31 cellular contexts compared by ENCODE assay signal in the genomic region with DNA sequence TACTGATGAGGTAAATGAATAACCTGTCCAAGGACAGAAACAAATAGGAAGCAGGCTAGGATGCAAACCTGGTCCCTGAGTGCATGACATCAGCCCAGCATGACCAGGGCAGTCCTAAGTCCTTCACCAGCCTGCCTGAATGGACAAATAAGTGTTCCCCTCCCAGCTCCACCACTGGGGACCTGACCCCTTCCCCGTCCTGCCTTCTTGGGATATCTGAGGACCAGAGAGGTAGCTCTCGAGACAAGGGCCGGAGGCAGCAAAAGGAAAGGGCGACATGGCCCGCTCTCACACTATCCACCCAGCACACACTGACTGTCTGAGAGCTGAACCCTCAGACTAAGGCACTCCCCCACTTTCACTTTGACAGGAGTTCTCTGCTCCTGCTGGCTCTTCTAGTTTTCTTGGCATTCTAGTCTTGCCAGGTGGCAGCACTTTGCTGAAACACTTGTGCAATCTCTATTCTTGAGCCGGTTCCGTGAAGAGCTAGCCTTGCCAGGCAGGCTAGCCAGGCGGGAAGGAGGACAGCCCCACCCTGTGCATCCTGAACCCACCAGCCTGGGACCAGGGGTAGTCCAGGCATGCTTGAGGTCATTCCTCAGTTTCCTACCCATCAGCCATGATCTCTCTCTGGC.
A peak's percentile ranks its signal among the peaks of the same experiment; 100 is the strongest.
DNase-seq lines count a peak whose midpoint lies in the region; ATAC-seq, FAIRE-seq and TF ChIP-seq lines count a peak whose summit lies in the region.
"Had no signal": no experiment of that assay in that cellular context is flagged by ENCODE, and none has a peak within 500 bp of the region (broad histone marks: within the 10 kb centered on the region; RNA-seq: fewer than 3 reads in every experiment).

No MANE protein-coding gene starts in this region.

- TF ChIP-seq RAD21 in HepG2 (CRISPR knock-in tag; IDR thresholded peaks at IDR 0.05) (no peak), H1 (IDR thresholded peaks at IDR 0.05 in 1 of 2, conservative IDR thresholded peaks at IDR 0.05 in 1 of 2; ENCODE audit: low read depth in 2 of 2, low read length in 2 of 2) (no peak)

- H4K5ac ChIP-seq in H1 (ENCODE audit: insufficient read length, low read depth, low read length): no peak overlapping the region

- H4K20me1 ChIP-seq in HepG2 (ENCODE audit: insufficient read depth, low read length) (no peaks in the 10 kb centered on the region), H1 (replicated peaks in 1 of 2; ENCODE audit: control insufficient read depth in 1 of 2, insufficient read depth in 2 of 2, low read length in 2 of 2) (no peaks in the 10 kb centered on the region)

- H2BK12ac ChIP-seq in H1 (ENCODE audit: low read depth, low read length): no peak overlapping the region

- H3K79me2 ChIP-seq in HepG2 (ENCODE audit: insufficient read depth, low read length) (no peaks in the 10 kb centered on the region), H1 (ENCODE audit: control insufficient read depth in 1 of 2, insufficient read depth in 2 of 2, low read length in 2 of 2) (no peaks in the 10 kb centered on the region)

- H3K14ac ChIP-seq in H1 (ENCODE audit: insufficient read length): no peak overlapping the region

- CTCF ChIA-PET in HepG2 (lab: Yijun Ruan, JAX; ENCODE audit: low intra/inter-chr PET ratio, low total read pairs) (no interaction called here), H1 (lab: Charles Lee; ENCODE audit: partially characterized antibody) (interaction anchor here (0.6 to 0.9 kb wide), 2 partner anchors 138 to 142 kb away, joined by 3 read pairs; no protein-coding TSS in a partner anchor)

- no peak overlapping the region for H4K8ac ChIP-seq in H1 (ENCODE audit: extremely low read depth, insufficient read depth, low read length)

- H3K4ac ChIP-seq in H1 (replicated peaks; ENCODE audit: insufficient read length, low read depth, low read length): no peak overlapping the region

- TF ChIP-seq CTCF in HepG2 (CRISPR knock-in tag; IDR thresholded peaks at IDR 0.05) (no peak), right lobe of liver (IDR thresholded peaks at IDR 0.05) (no peak), H1 (IDR thresholded peaks at IDR 0.05; ENCODE audit: control extremely low read depth in 1 of 3, insufficient read depth in 1 of 3, low read depth in 1 of 3, low read length in 3 of 3) (no peak), lung (IDR thresholded peaks at IDR 0.05; ENCODE audit: control extremely low read depth, extremely low read depth) (no peak)

- 0 out of 2 replicates have a peak overlapping the region, but pooled peaks have one; percentile 12 for H2BK15ac ChIP-seq in H1 (ENCODE audit: low read length)

- intact Hi-C loops in HepG2 (cut with micrococcal nuclease; ENCODE audit: unreplicated experiment) (loop anchor here (10.0 kb wide), 1 partner anchor 205 kb away; no protein-coding TSS in a partner anchor), right lobe of liver (cut with DNase I) (no loop called here)

- POLR2A ChIA-PET in HepG2 (lab: Yijun Ruan, JAX) (interaction anchor here (0.7 to 1.7 kb wide), 4 partner anchors 12 to 110 kb away, joined by 3 to 8 read pairs (median 6); no protein-coding TSS in a partner anchor), H1 (lab: Charles Lee; ENCODE audit: partially characterized antibody) (no interaction called here)

- no peak overlapping the region for H2BK20ac ChIP-seq in H1 (ENCODE audit: low read length)

- FAIRE-seq in HepG2 (lab: Jason Lieb, UNC) (peak; percentile 75), H1 (lab: Jason Lieb, UNC) (no peak)
- FAIRE-seq: K562 had no signal

- ATAC-seq in HepG2 (no peak), right lobe of liver (no peak), lung (ENCODE audit: insufficient read depth, low FRiP score) (no peak), GM19395 (IDR thresholded peaks at IDR 0.05; ENCODE audit: unreplicated experiment) (no peak)
- ATAC-seq: activated T-cell treated with anti-CD3 and anti-CD28 coated beads, Interleukin-2, amount 50 U/mL, for 72 hours; K562; left lobe of liver; stimulated activated naive CD8-positive, alpha-beta T cell treated with anti-CD3 and anti-CD28 coated beads, Interleukin-15, amount 100 ng/mL, for 72 hours had no signal

- no peak overlapping the region for H3K23ac ChIP-seq in H1 (ENCODE audit: insufficient read length)

- peaks cover 58% of the 10 kb centered on the region for H3K4me1 ChIP-seq in HepG2 (ENCODE audit: insufficient read depth, low read length)
- H3K4me1 ChIP-seq in right lobe of liver: no peaks in the 10 kb centered on the region
- peaks cover 0 to 2% (median 0%) of the 10 kb centered on the region in 4 experiments; a peak in 3 of 7 replicates for H3K4me1 ChIP-seq in H1 (replicated peaks in 1 of 4; ENCODE audit: control insufficient read depth in 3 of 4, insufficient read depth in 4 of 4, low read length in 3 of 4)
- H3K4me1 ChIP-seq in lung (ENCODE audit: control insufficient read depth in 2 of 2, insufficient read depth in 2 of 2, low read length in 2 of 2): peaks cover 0 to 5% of the 10 kb centered on the region in 2 donors

- in situ Hi-C loops in HepG2 (cut with HindIII; ENCODE audit: extremely low pct_ligation_motif_present, low pct_unique_long_range_greater_than_20kb): no loop called here

- H2AK5ac ChIP-seq in H1 (ENCODE audit: low read depth, low read length): peak overlapping the region; percentile 32; the same call in 1 of the 2 replicates

- H2BK5ac ChIP-seq in H1 (ENCODE audit: low read depth, low read length): no peak overlapping the region

- no peak overlapping the region for H3K56ac ChIP-seq in H1 (replicated peaks; ENCODE audit: insufficient read length, low read depth, low read length)

- TSS peak; percentile 97 for BruUV-seq in HepG2 (replicated peaks; lab: Mats Ljungman, UMichigan)

- H3K36me3 ChIP-seq in HepG2 (replicated peaks in 1 of 2; ENCODE audit: control insufficient read depth in 1 of 2, insufficient read depth in 2 of 2, low read length in 2 of 2) (no peaks in the 10 kb centered on the region), right lobe of liver (no peaks in the 10 kb centered on the region), H1 (ENCODE audit: control insufficient read depth in 2 of 4, insufficient read depth in 4 of 4, low read length in 3 of 4) (no peaks in the 10 kb centered on the region), lung (ENCODE audit: control insufficient read depth in 2 of 2, insufficient read depth in 2 of 2, low read length in 2 of 2) (no peaks in the 10 kb centered on the region)
- H3K36me3 ChIP-seq: BE2C, right atrium auricular region, tibial artery had no signal

- no peak overlapping the region for H2BK120ac ChIP-seq in H1 (replicated peaks; ENCODE audit: low read depth, low read length)

- H4K91ac ChIP-seq in H1 (replicated peaks; ENCODE audit: insufficient read length, low read length): no peak overlapping the region

- H3K4me3 ChIP-seq in HepG2 (replicated peaks in 1 of 3; ENCODE audit: insufficient read depth in 1 of 3, low read depth in 2 of 3, low read length in 3 of 3): no peak overlapping the region
- no peak overlapping the region for H3K4me3 ChIP-seq in right lobe of liver
- H3K4me3 ChIP-seq in H1 (ENCODE audit: extremely low read depth in 1 of 4, insufficient read depth in 2 of 4, low read depth in 3 of 4, low read length in 4 of 4): no peak overlapping the region
- no peak overlapping the region for H3K4me3 ChIP-seq in lung
- H3K4me3 ChIP-seq: dorsolateral prefrontal cortex, GM23248, K562, PC-9, right atrium auricular region, tibial artery had no signal

- H3K79me1 ChIP-seq in H1 (ENCODE audit: low read depth, low read length): no peaks in the 10 kb centered on the region

- H2AFZ ChIP-seq in HepG2 (ENCODE audit: low read length): peak overlapping the region; percentile 61
- H2AFZ ChIP-seq in H1 (ENCODE audit: low read length): no peak overlapping the region
- H2AFZ ChIP-seq: GM23248, PC-9 had no signal

- DNase-seq in HepG2 (ENCODE audit: low spot score) (peak; percentile 66), right lobe of liver (no peak), H1 (ENCODE audit: low read depth in 1 of 2, low spot score in 2 of 2) (no peak), lung (ENCODE audit: low spot score) (peak; percentile 70), NOMO-1 treated with DMSO at 0.1 percent for 48 hours (lab: John Stamatoyannopoulos, UW; ENCODE audit: unreplicated experiment) (no peak), NCI-H1694 (lab: John Stamatoyannopoulos, UW) (no peak), kidney tubule cell (ENCODE audit: low spot score) (no peak)
- DNase-seq: ACHN; activated CD4-positive, alpha-beta memory T cell treated with anti-CD3 and anti-CD28 coated beads for 36 hours; activated CD4-positive, alpha-beta T cell treated with anti-CD3 and anti-CD28 coated beads for 1 hour; activated naive CD4-positive, alpha-beta T cell treated with Interleukin-2 at 50 U/mL for 16 hours; activated T-cell treated with anti-CD3 and anti-CD28 coated beads, Interleukin-2, amount 50 U/mL, for 72 hours; BE2C; CD8-positive, alpha-beta memory T cell; cerebellar nuclear complex; DMS153; dorsolateral prefrontal cortex; GDM1; GM23248; hippocampal formation; NCI-H2029 treated with DMSO at 0.1 percent for 48 hours; NCI-H524 treated with DMSO at 0.1 percent for 48 hours; PC-9; SHP77; stimulated activated CD4-positive, alpha-beta T cell treated with anti-CD3 and anti-CD28 coated beads, Interleukin-2, amount 100 ng/mL, for 24 hours; stimulated activated naive CD8-positive, alpha-beta T cell treated with anti-CD3 and anti-CD28 coated beads, Interleukin-15, amount 100 ng/mL, for 72 hours; tibial artery had no signal

- no peak for TF ChIP-seq EP300 in HepG2 (IDR thresholded peaks at IDR 0.05; ENCODE audit: low read depth in 2 of 2, low read length in 2 of 2)
- no peak for TF ChIP-seq EP300 in HepG2 (CRISPR knock-in tag; IDR thresholded peaks at IDR 0.05; ENCODE audit: borderline replicate concordance)
- no peak for TF ChIP-seq EP300 in H1 (IDR thresholded peaks at IDR 0.05; ENCODE audit: borderline replicate concordance in 1 of 2, low read depth in 2 of 2, low read length in 2 of 2)

- H3K9ac ChIP-seq in HepG2 (ENCODE audit: insufficient read depth, low read depth, low read length) (peak overlapping the region; percentile 1; the same call in 1 of the 2 replicates), H1 (replicated peaks in 1 of 4; ENCODE audit: extremely low read depth in 1 of 4, low read depth in 3 of 4, low read length in 3 of 4) (no peak overlapping the region)
- H3K9ac ChIP-seq: GM23248 had no signal

- H3K27ac ChIP-seq in HepG2 (ENCODE audit: extremely low read length, insufficient read depth, low read length) (no peak overlapping the region), right lobe of liver (no peak overlapping the region), H1 (ENCODE audit: low read depth, low read length) (no peak overlapping the region), lung (ENCODE audit: low read depth in 1 of 2, low read length in 1 of 2) (no peak overlapping the region)
- H3K27ac ChIP-seq: dorsolateral prefrontal cortex, GM23248, PC-9, right atrium auricular region, tibial artery had no signal

- no peaks in the 10 kb centered on the region for H3K23me2 ChIP-seq in H1 (ENCODE audit: low read depth, low read length)

- no peaks in the 10 kb centered on the region for H3K27me3 ChIP-seq in HepG2 (ENCODE audit: control insufficient read depth in 1 of 2, insufficient read depth in 2 of 2, low read length in 2 of 2)
- H3K27me3 ChIP-seq in right lobe of liver: no peaks in the 10 kb centered on the region
- H3K27me3 ChIP-seq in H1 (replicated peaks in 1 of 4; ENCODE audit: control insufficient read depth in 3 of 4, extremely low read depth in 1 of 4, insufficient read depth in 3 of 4, low read length in 3 of 4): peaks cover 0 to 4% (median 0%) of the 10 kb centered on the region in 4 experiments; a peak in 2 of 7 replicates
- H3K27me3 ChIP-seq in lung (ENCODE audit: control insufficient read depth, insufficient read depth): no peaks in the 10 kb centered on the region
- H3K27me3 ChIP-seq: BE2C, dorsolateral prefrontal cortex, right atrium auricular region, tibial artery had no signal

- no peaks in the 10 kb centered on the region for H3K9me3 ChIP-seq in HepG2 (ENCODE audit: low read length)
- H3K9me3 ChIP-seq in right lobe of liver: no peaks in the 10 kb centered on the region
- H3K9me3 ChIP-seq in H1 (ENCODE audit: insufficient read depth in 2 of 2, low read depth in 1 of 2, low read length in 1 of 2): no peaks in the 10 kb centered on the region
- no peaks in the 10 kb centered on the region for H3K9me3 ChIP-seq in lung (ENCODE audit: control insufficient read depth in 2 of 2, insufficient read depth in 1 of 2, low read length in 1 of 2)
- H3K9me3 ChIP-seq: BE2C had no signal

- no peak for TF ChIP-seq POLR2A in HepG2 (IDR thresholded peaks at IDR 0.05; ENCODE audit: insufficient read depth in 1 of 2, low read depth in 2 of 2, low read length in 2 of 2)
- TF ChIP-seq POLR2A in right lobe of liver (IDR thresholded peaks at IDR 0.05): no peak
- no peak for TF ChIP-seq POLR2A in H1 (IDR thresholded peaks at IDR 0.05; ENCODE audit: control extremely low read depth in 1 of 2, low read depth in 2 of 2, low read length in 2 of 2)

- H3K18ac ChIP-seq in H1 (ENCODE audit: extremely low read depth, low read length): no peak overlapping the region

- H3K4me2 ChIP-seq in HepG2 (ENCODE audit: low read depth, low read length) (no peak overlapping the region), H1 (ENCODE audit: insufficient read depth in 1 of 2, low read depth in 2 of 2, low read length in 2 of 2) (no peak overlapping the region)
- H3K4me2 ChIP-seq: PC-9 had no signal

- 64% methylated on average over 8 of the region's 8 CpGs for WGBS in HepG2 (ENCODE audit: low lambda C conversion rate)
- 93% methylated on average over 2 of the region's 8 CpGs for WGBS in right lobe of liver (ENCODE audit: insufficient coverage, low coverage, low lambda C conversion rate, missing lambda C conversion rate)
- 91% methylated on average over 8 of the region's 8 CpGs; no CpG with 5 or more reads in 1 of the 2 experiments for WGBS in H1 (ENCODE audit: extremely low coverage in 1 of 2, insufficient coverage in 1 of 2, insufficient read length in 1 of 2, insufficient replicate concordance in 2 of 2, low coverage in 1 of 2, low lambda C conversion rate in 2 of 2, missing lambda C conversion rate in 1 of 2), 2 experiments
- WGBS in lung, 2 donors: 66 to 72% methylated on average over 8 of the region's 8 CpGs

Comparison
In these comparisons a context has a peak if more than half of its experiments do, and no peak if none do; other contexts are left out.
1. DNase-seq: peak in HepG2 (single experiment) and lung (single experiment); none in right lobe of liver (0 of 3), H1 (0 of 2), NOMO-1 treated with DMSO at 0.1 percent for 48 hours (single experiment), NCI-H1694 (single experiment) and kidney tubule cell (single experiment).
2. Of the 41 proteins assayed by ChIP-seq in both HepG2 and H1: peak only in HepG2: HDAC2; only in H1: none; in both: none; in neither: 40.